ENCODE assay signal across 11 cellular contexts in the genomic region with DNA sequence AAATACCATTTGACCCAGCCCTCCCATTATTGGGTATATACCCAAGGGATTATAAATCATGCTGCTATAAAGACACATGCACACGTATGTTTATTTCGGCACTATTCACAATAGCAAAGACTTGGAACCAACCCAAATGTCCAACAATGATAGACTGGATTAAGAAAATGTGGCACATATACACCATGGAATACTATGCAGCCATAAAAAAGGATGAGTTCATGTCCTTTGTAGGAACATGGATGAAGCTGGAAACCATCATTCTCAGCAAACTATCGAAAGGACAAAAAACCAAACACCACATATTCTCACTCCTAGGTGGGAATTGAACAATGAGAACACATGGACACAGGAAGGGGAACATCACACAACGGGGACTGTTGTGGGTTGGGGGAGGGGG. TPM values are rescaled to one million over a fixed set of nuclear protein-coding genes. Genes with fewer than 3 reads are reported as not detected.
"Had no signal": no experiment of that assay in that cellular context is flagged by ENCODE, and none has a peak within 500 bp of the region (broad histone marks: within the 10 kb centered on the region; RNA-seq: fewer than 3 reads in every experiment).

No MANE protein-coding gene starts in this region.

RNA-seq across cellular contexts. Expression of gene SPC25, which starts 19.4 kb away (rescaled TPM):
- total RNA-seq: subcutaneous adipose tissue, tibial nerve, vagina had no signal

RNA-seq across cellular contexts. Expression of gene G6PC2, which starts 30.3 kb away (rescaled TPM):
- total RNA-seq: subcutaneous adipose tissue, suprapubic skin, temporal lobe, thoracic aorta, tibial nerve, upper lobe of left lung, upper lobe of right lung, ureter, urinary bladder, vagina had no signal
- polyA plus RNA-seq: stomach, urinary bladder had no signal
